23 cellular contexts compared by ENCODE assay signal in the genomic region with DNA sequence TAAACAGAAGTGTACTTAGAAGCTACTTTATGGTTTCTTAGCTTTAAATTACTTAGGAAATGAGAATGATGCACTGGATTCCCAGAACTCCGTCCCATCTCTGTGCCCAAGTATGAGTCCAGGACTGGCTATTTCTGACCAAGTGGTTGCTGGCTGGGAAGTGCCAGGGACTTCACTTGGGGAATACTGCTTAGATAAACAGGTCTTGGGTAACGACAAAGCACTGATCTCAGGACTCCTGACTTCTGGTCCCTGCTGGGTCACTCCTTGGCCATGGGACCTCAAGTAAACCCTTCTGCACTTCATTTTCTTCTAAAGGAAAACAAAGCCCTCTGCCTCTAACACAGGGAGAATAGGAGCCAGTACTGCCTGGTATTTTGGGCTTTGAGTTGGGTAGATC.
"Had no signal": no experiment of that assay in that cellular context is flagged by ENCODE, and none has a peak within 500 bp of the region (broad histone marks: within the 10 kb centered on the region; RNA-seq: fewer than 3 reads in every experiment).

No MANE protein-coding gene starts in this region.

- H3K36me3 Mint-ChIP-seq: activated naive CD4-positive, alpha-beta T cell treated with anti-CD3 and anti-CD28 coated beads, Interleukin-2, amount 10 ng/mL, durations not matched to agents 7 days and 5 days; activated naive CD4-positive, alpha-beta T cell treated with anti-CD3 and anti-CD28 coated beads, Interleukin-2, amount 50 U/mL, for 72 hours; WTC11 had no signal

- H3K4me1 Mint-ChIP-seq: activated naive CD4-positive, alpha-beta T cell treated with anti-CD3 and anti-CD28 coated beads, Interleukin-2, amount 10 ng/mL, durations not matched to agents 7 days and 5 days; activated naive CD8-positive, alpha-beta T cell treated with anti-CD3 and anti-CD28 coated beads, Interleukin-2, amount 10 ng/mL, durations not matched to agents 7 days and 5 days had no signal

- H3K27me3 Mint-ChIP-seq: activated CD8-positive, alpha-beta T cell treated with anti-CD3 and anti-CD28 coated beads for 36 hours had no signal

- H3K27ac ChIP-seq: body of pancreas, epithelial cell of prostate, esophagus squamous epithelium, heart left ventricle had no signal

- FAIRE-seq: colon, endometrium, endothelial cell of umbilical vein had no signal

- H3K27me3 ChIP-seq: body of pancreas, esophagus squamous epithelium, heart left ventricle had no signal

- H3K4me3 ChIP-seq: body of pancreas, esophagus squamous epithelium, heart left ventricle had no signal

- H3K36me3 ChIP-seq: esophagus squamous epithelium, heart left ventricle had no signal

- ATAC-seq: activated CD8-positive, alpha-beta T cell treated with anti-CD3 and anti-CD28 coated beads for 36 hours; activated naive CD4-positive, alpha-beta T cell treated with anti-CD3 and anti-CD28 coated beads, Interleukin-2, amount 50 U/mL, for 72 hours; WTC11 had no signal

- H3K4me3 Mint-ChIP-seq: activated CD8-positive, alpha-beta T cell treated with anti-CD3 and anti-CD28 coated beads for 36 hours; activated naive CD4-positive, alpha-beta T cell treated with anti-CD3 and anti-CD28 coated beads, Interleukin-2, amount 10 ng/mL, durations not matched to agents 7 days and 5 days; activated naive CD8-positive, alpha-beta T cell treated with anti-CD3 and anti-CD28 coated beads, Interleukin-2, amount 10 ng/mL, durations not matched to agents 7 days and 5 days; WTC11 had no signal

- H3K9me3 Mint-ChIP-seq: activated CD8-positive, alpha-beta T cell treated with anti-CD3 and anti-CD28 coated beads for 36 hours; activated naive CD4-positive, alpha-beta T cell treated with anti-CD3 and anti-CD28 coated beads, Interleukin-2, amount 10 ng/mL, durations not matched to agents 7 days and 5 days; activated naive CD4-positive, alpha-beta T cell treated with anti-CD3 and anti-CD28 coated beads, Interleukin-2, amount 50 U/mL, for 72 hours; activated naive CD8-positive, alpha-beta T cell treated with anti-CD3 and anti-CD28 coated beads, Interleukin-2, amount 10 ng/mL, durations not matched to agents 7 days and 5 days; WTC11 had no signal

- H3K9me3 ChIP-seq: body of pancreas, esophagus squamous epithelium, heart left ventricle had no signal

- DNase-seq: activated CD4-positive, alpha-beta T cell treated with anti-CD3 and anti-CD28 coated beads for 48 hours; activated CD4-positive, alpha-beta T cell treated with anti-CD3 and anti-CD28 coated beads, Interleukin-2, amount 50 U/mL, for 1 hour; activated CD4-positive, alpha-beta T cell treated with anti-CD3 and anti-CD28 coated beads, Interleukin-2, amount 50 U/mL, for 48 hours; activated CD8-positive, alpha-beta memory T cell treated with anti-CD3 and anti-CD28 coated beads for 24 hours; activated CD8-positive, alpha-beta T cell treated with anti-CD3 and anti-CD28 coated beads for 36 hours; activated gamma-delta T cell; activated naive CD4-positive, alpha-beta T cell; activated naive CD4-positive, alpha-beta T cell treated with anti-CD3 and anti-CD28 coated beads, Interleukin-2, amount 10 ng/mL, durations not matched to agents 7 days and 5 days; activated naive CD8-positive, alpha-beta T cell treated with anti-CD3 and anti-CD28 coated beads, Interleukin-2, amount 10 ng/mL, durations not matched to agents 7 days and 5 days; activated T-cell treated with anti-CD3 and anti-CD28 coated beads, Interleukin-2, amount 50 U/mL, for 48 hours; body of pancreas; caudate nucleus; effector CD8-positive, alpha-beta T cell; esophagus squamous epithelium; foreskin melanocyte; heart left ventricle; T-helper 2 cell had no signal
